ENCODE assay signal across 24 cellular contexts in genomic region chr15:89514186-89514585, GRCh38. TPM values are rescaled to one million over a fixed set of nuclear protein-coding genes. Genes with fewer than 3 reads are reported as not detected.
"Had no signal": no experiment of that assay in that cellular context is flagged by ENCODE, and none has a peak within 500 bp of the region (broad histone marks: within the 10 kb centered on the region; RNA-seq: fewer than 3 reads in every experiment).

No MANE protein-coding gene starts in this region.

- FAIRE-seq: RCC 7860 had no signal

- DNase-seq: activated CD4-positive, alpha-beta T cell treated with anti-CD3 and anti-CD28 coated beads, Interleukin-2, amount 10 ng/mL, durations not matched to agents 24 days and 14 days; activated CD4-positive, alpha-beta T cell treated with anti-CD3 and anti-CD28 coated beads, Interleukin-2, amount 50 U/mL, for 48 hours; activated CD4-positive, CD25-positive, alpha-beta regulatory T cell treated with anti-CD3 and anti-CD28 coated beads, Interleukin-2, amount 50 U/mL, for 72 hours; activated gamma-delta T cell; activated naive CD4-positive, alpha-beta T cell treated with anti-CD3 and anti-CD28 coated beads for 36 hours; activated T-cell treated with anti-CD3 and anti-CD28 coated beads for 4 hours; amygdala; brain microvascular endothelial cell; caudate nucleus; MM.1S; NCI-H1105; NCI-H1436 treated with DMSO at 0.1 percent for 48 hours; NCI-H187; NCI-H2081; NCI-H510A treated with DMSO at 0.1 percent for 48 hours; NCI-H69; NK-92 treated with Interleukin-12 subunit alpha and Interleukin-12 subunit beta, amount 100 ng/mL, for 24 hours; OCI-M1; SIG-M5; T-helper 17 cell; T-helper 9 cell had no signal

- H3K27ac ChIP-seq: brain microvascular endothelial cell had no signal

- ATAC-seq: activated T-helper 17 cell treated with anti-CD3 and anti-CD28 coated beads, Interleukin-2, amount 50 U/mL, for 72 hours; T-helper 17 cell; WTC11 had no signal

- H3K36me3 ChIP-seq: brain microvascular endothelial cell had no signal

RNA-seq across cellular contexts. Expression of gene RHCG, which starts 17.8 kb away (rescaled TPM):
- total RNA-seq: activated CD4-positive, alpha-beta T cell treated with anti-CD3 and anti-CD28 coated beads, Interleukin-2, amount 10 ng/mL, durations not matched to agents 24 days and 14 days; activated naive CD4-positive, alpha-beta T cell treated with anti-CD3 and anti-CD28 coated beads for 36 hours; activated T-helper 17 cell treated with anti-CD3 and anti-CD28 coated beads, Interleukin-2, amount 50 U/mL, for 72 hours; T-helper 17 cell had no signal
